ENCODE assay signal across 8 cellular contexts in genomic region chr16:27242868-27243590, GRCh38. TPM values are rescaled to one million over a fixed set of nuclear protein-coding genes. Genes with fewer than 3 reads are reported as not detected.
A peak's percentile ranks its signal among the peaks of the same experiment; 100 is the strongest.
DNase-seq lines count a peak whose midpoint lies in the region; ATAC-seq and TF ChIP-seq lines count a peak whose summit lies in the region.

No MANE protein-coding gene starts in this region.

- H3K27ac ChIP-seq in mesodermal cell (ENCODE audit: low read depth, low read length, severe bottlenecking) (peak overlapping the region; percentile 82), transverse colon (peak overlapping the region; percentile 77 to 90 (median 82))

- TF ChIP-seq EP300 in transverse colon (IDR thresholded peaks at IDR 0.05; ENCODE audit: low read depth), result no peak

- H3K4me3 ChIP-seq in mesodermal cell (ENCODE audit: extremely low read depth, insufficient read depth, low read length, poor library complexity, severe bottlenecking) (no peak overlapping the region), transverse colon (peak overlapping the region in 2 of 4 donors; percentile 9 to 13)

- TF ChIP-seq POLR2A in transverse colon (IDR thresholded peaks at IDR 0.05), result peak; percentile 18

- peak overlapping the region; percentile 6 for H3K4me3 Mint-ChIP-seq in activated naive CD4-positive, alpha-beta T cell treated with anti-CD3 and anti-CD28 coated beads for 36 hours

- H3K4me1 ChIP-seq in mesodermal cell (ENCODE audit: control insufficient read depth, insufficient read depth, low read length, poor library complexity, severe bottlenecking) (peaks cover 22% of the 10 kb centered on the region), transverse colon (peaks cover 39 to 87% (median 49%) of the 10 kb centered on the region in 4 donors)

- no peak overlapping the region for H3K27ac Mint-ChIP-seq in activated naive CD4-positive, alpha-beta T cell treated with anti-CD3 and anti-CD28 coated beads for 36 hours

- DNase-seq in activated naive CD4-positive, alpha-beta T cell treated with anti-CD3 and anti-CD28 coated beads for 36 hours, result peak; percentile 56
- no peak for DNase-seq in activated naive CD4-positive, alpha-beta T cell treated with Interleukin-2 at 50 U/mL for 16 hours
- DNase-seq in dermis microvascular lymphatic vessel endothelial cell (ENCODE audit: low read depth in 2 of 2), result peak; percentile 38 to 98
- no peak for DNase-seq in transverse colon
- no peak for DNase-seq in putamen (ENCODE audit: low spot score)
- no peak for DNase-seq in activated gamma-delta T cell (lab: John Stamatoyannopoulos, UW)

- H3K4me1 Mint-ChIP-seq in activated naive CD4-positive, alpha-beta T cell treated with anti-CD3 and anti-CD28 coated beads for 36 hours (ENCODE audit: low read depth), result peaks cover 87% of the 10 kb centered on the region

- CTCF ChIA-PET in activated naive CD4-positive, alpha-beta T cell treated with anti-CD3 and anti-CD28 coated beads for 36 hours (lab: Charles Lee), result interaction anchor here (0.6 to 2.2 kb wide), 5 partner anchors 8 to 130 kb away, joined by 3 to 7 read pairs (median 4); no protein-coding TSS in a partner anchor

- in situ Hi-C loops in transverse colon (cut with MboI; ENCODE audit: low pct_ligation_motif_present in 1 of 4, low pct_unique_long_range_greater_than_20kb in 1 of 4, low sequenced_read_pairs in 3 of 4), result loop anchor here in 2 of 4 donors (25.0 kb wide), 1 partner anchor 94 kb away; no protein-coding TSS in a partner anchor

- no peaks in the 10 kb centered on the region for H3K9me3 ChIP-seq in mesodermal cell (ENCODE audit: control insufficient read depth, low read length)
- no peaks in the 10 kb centered on the region for H3K9me3 ChIP-seq in transverse colon

- no peaks in the 10 kb centered on the region for H3K36me3 ChIP-seq in mesodermal cell (ENCODE audit: control insufficient read depth, insufficient read depth, low read length)
- H3K36me3 ChIP-seq in transverse colon, result no peaks in the 10 kb centered on the region

- intact Hi-C loops in activated naive CD4-positive, alpha-beta T cell treated with anti-CD3 and anti-CD28 coated beads for 36 hours (cut with micrococcal nuclease), result no loop called here
- intact Hi-C loops in transverse colon (cut with DNase I; ENCODE audit: low total_unique reads), result loop anchor here (5.0 kb wide), 1 partner anchor 74 kb away; no protein-coding TSS in a partner anchor

- peaks cover 8% of the 10 kb centered on the region for H3K36me3 Mint-ChIP-seq in activated naive CD4-positive, alpha-beta T cell treated with anti-CD3 and anti-CD28 coated beads for 36 hours (ENCODE audit: low read depth)

- no peak for TF ChIP-seq CTCF in transverse colon (IDR thresholded peaks at IDR 0.05)

- WGBS in mesodermal cell (ENCODE audit: insufficient coverage in 2 of 2), 2 experiments, result 50 to 68% methylated on average over 10 to 12 of the region's 13 CpGs
- 48% methylated on average over 13 of the region's 13 CpGs; no CpG with 5 or more reads in 1 of the 2 donors for WGBS in transverse colon (ENCODE audit: low coverage in 1 of 2), 2 donors

- no peaks in the 10 kb centered on the region for H3K9me3 Mint-ChIP-seq in activated naive CD4-positive, alpha-beta T cell treated with anti-CD3 and anti-CD28 coated beads for 36 hours

- peak; percentile 73 for ATAC-seq in SK-N-SH treated with all-trans-retinoic acid at 6 μM for 48 hours

- H3K27me3 ChIP-seq in transverse colon, result no peaks in the 10 kb centered on the region

- H3K27me3 Mint-ChIP-seq in activated naive CD4-positive, alpha-beta T cell treated with anti-CD3 and anti-CD28 coated beads for 36 hours (ENCODE audit: low read depth), result no peaks in the 10 kb centered on the region

TF ChIP-seq in SK-N-SH treated with all-trans-retinoic acid at 6 μM for 48 hours, 23 proteins besides CTCF, POLR2A, EP300 and RAD21:
- TF ChIP-seq ZNF565 (CRISPR knock-in tag; conservative IDR thresholded peaks at IDR 0.05; ENCODE audit: low read depth) (no peak), OSR1 (CRISPR knock-in tag; IDR thresholded peaks at IDR 0.05) (no peak), BACH2 (CRISPR knock-in tag; IDR thresholded peaks at IDR 0.05; ENCODE audit: borderline replicate concordance) (no peak), CREB5 (CRISPR knock-in tag; IDR thresholded peaks at IDR 0.05; ENCODE audit: low read depth) (no peak), PATZ1 (CRISPR knock-in tag; IDR thresholded peaks at IDR 0.05; ENCODE audit: borderline replicate concordance) (no peak), RARB (CRISPR knock-in tag; IDR thresholded peaks at IDR 0.05) (no peak), ZNF70 (CRISPR knock-in tag; IDR thresholded peaks at IDR 0.05) (no peak), ZNF8 (CRISPR knock-in tag; IDR thresholded peaks at IDR 0.05) (no peak), ZFP3 (CRISPR knock-in tag; IDR thresholded peaks at IDR 0.05) (no peak), POU6F1 (CRISPR knock-in tag; IDR thresholded peaks at IDR 0.05; ENCODE audit: borderline replicate concordance, low read depth) (no peak), ESRRG (CRISPR knock-in tag; IDR thresholded peaks at IDR 0.05) (no peak), TCF4 (CRISPR knock-in tag; IDR thresholded peaks at IDR 0.05; ENCODE audit: borderline replicate concordance) (no peak)

RNA-seq across cellular contexts. Expression of gene NSMCE1, which starts 25.5 kb away (rescaled TPM):
- 100 to 1,000 TPM; 112 to 117 TPM for total RNA-seq in activated naive CD4-positive, alpha-beta T cell treated with anti-CD3 and anti-CD28 coated beads for 36 hours
- total RNA-seq in dermis microvascular lymphatic vessel endothelial cell (33.5 and 36.4 TPM in 2 replicates), transverse colon (10 to 100 TPM in 3 of 4 donors, 1 to 10 TPM in 1; 6.2 to 90.8 (median 27.2) TPM)
- 24.3 TPM for polyA plus RNA-seq in mesodermal cell (2013, experiment 1 of 2)
- polyA plus RNA-seq in mesodermal cell (2013, experiment 2 of 2), result 23.7 TPM

RNA-seq across cellular contexts. Expression of gene KDM8, which starts 39.7 kb away (rescaled TPM):
- 10 to 100 TPM; 11.3 to 13.9 TPM for total RNA-seq in activated naive CD4-positive, alpha-beta T cell treated with anti-CD3 and anti-CD28 coated beads for 36 hours
- total RNA-seq in dermis microvascular lymphatic vessel endothelial cell (1.8 and 3.4 TPM in 2 replicates), transverse colon (10 to 100 TPM in 2 of 4 donors, 1 to 10 TPM in 2; 4.4 to 14.2 (median 9.2) TPM)
- 5.5 TPM for polyA plus RNA-seq in mesodermal cell (2013, experiment 1 of 2)
- 3.3 TPM for polyA plus RNA-seq in mesodermal cell (2013, experiment 2 of 2)

Comparison
In these comparisons a context has a peak if more than half of its experiments do, and no peak if none do; other contexts are left out.
1. DNase-seq: peak in activated naive CD4-positive, alpha-beta T cell treated with anti-CD3 and anti-CD28 coated beads for 36 hours (single experiment) and dermis microvascular lymphatic vessel endothelial cell (2 of 2); none in activated naive CD4-positive, alpha-beta T cell treated with Interleukin-2 at 50 U/mL for 16 hours (single experiment), transverse colon (single experiment), putamen (single experiment) and activated gamma-delta T cell (single experiment).